In the genomic region with DNA sequence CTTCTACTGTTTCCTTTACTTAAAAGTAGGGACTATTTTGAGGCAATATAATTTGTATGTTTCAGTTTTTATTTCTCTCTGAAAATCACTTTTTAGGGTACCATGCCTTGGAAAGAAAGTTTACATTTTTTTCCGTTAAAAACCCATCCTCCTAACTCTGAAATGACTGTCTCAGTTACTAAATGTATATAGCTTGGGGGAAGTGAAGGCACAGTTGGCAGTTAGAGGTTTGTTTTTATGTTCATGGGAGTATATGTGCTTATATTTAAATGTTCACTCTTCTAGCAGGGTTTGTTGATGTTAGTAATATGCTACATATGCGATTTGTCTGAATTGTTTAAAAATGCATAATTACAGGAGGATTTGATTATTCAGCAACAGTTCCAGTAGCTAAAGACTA, we compare ENCODE assay signal across 12 cellular contexts. TPM values are rescaled to one million over a fixed set of nuclear protein-coding genes. Genes with fewer than 3 reads are reported as not detected.
DNase-seq lines count a peak whose midpoint lies in the region; ATAC-seq and TF ChIP-seq lines count a peak whose summit lies in the region.
"Had no signal": no experiment of that assay in that cellular context is flagged by ENCODE, and none has a peak within 500 bp of the region (broad histone marks: within the 10 kb centered on the region; RNA-seq: fewer than 3 reads in every experiment).

No MANE protein-coding gene starts in this region.

- peaks cover 23% of the 10 kb centered on the region for H3K4me1 ChIP-seq in OCI-LY3 (ENCODE audit: low read length)
- H3K4me1 ChIP-seq: upper lobe of left lung had no signal

- no peaks in the 10 kb centered on the region for H3K9me3 ChIP-seq in OCI-LY3 (ENCODE audit: insufficient read depth, low read length)
- H3K9me3 ChIP-seq: upper lobe of left lung had no signal

- DNase-seq in NOMO-1 treated with DMSO at 0.1 percent for 48 hours (lab: John Stamatoyannopoulos, UW; ENCODE audit: unreplicated experiment) (peak; percentile 42), NOMO-1 treated with dmso at 0.1 percent for 144 hours (lab: John Stamatoyannopoulos, UW; ENCODE audit: unreplicated experiment) (no peak), progenitor cell of endocrine pancreas (ENCODE audit: low spot score, unreplicated experiment) (no peak), sciatic nerve (ENCODE audit: low spot score) (no peak), NCI-H2029 (lab: John Stamatoyannopoulos, UW) (no peak), DMS114 treated with DMSO at 0.1 percent for 48 hours (lab: John Stamatoyannopoulos, UW; ENCODE audit: unreplicated experiment) (no peak)
- DNase-seq: activated T-cell treated with anti-CD3 and anti-CD28 coated beads, Interleukin-2, amount 50 U/mL, for 1 hour; NCI-H1048; NCI-H82; upper lobe of left lung had no signal

- peaks cover 6% of the 10 kb centered on the region for H3K9me3 Mint-ChIP-seq in progenitor cell of endocrine pancreas (ENCODE audit: low read depth)

- H3K4me1 Mint-ChIP-seq in progenitor cell of endocrine pancreas (ENCODE audit: low read depth), result peaks cover 10% of the 10 kb centered on the region

- H3K9ac ChIP-seq in OCI-LY3 (ENCODE audit: low read length), result 0 out of 2 replicates have a peak overlapping the region, but pooled peaks have one; percentile 1

- H3K4me3 Mint-ChIP-seq in progenitor cell of endocrine pancreas (ENCODE audit: low read depth), result no peak overlapping the region

- H3K27ac ChIP-seq in OCI-LY3 (ENCODE audit: low read length), result peak overlapping the region; percentile 20
- H3K27ac ChIP-seq: upper lobe of left lung had no signal

- peak overlapping the region; percentile 52 for H3K4me2 ChIP-seq in OCI-LY3 (ENCODE audit: low read length)

- ATAC-seq in HG02884 (IDR thresholded peaks at IDR 0.05; ENCODE audit: unreplicated experiment) (peak; percentile 51), sciatic nerve (no peak)

- H4K20me1 ChIP-seq in OCI-LY3 (ENCODE audit: insufficient read depth, low read length), result no peaks in the 10 kb centered on the region

- no peaks in the 10 kb centered on the region for H3K27me3 Mint-ChIP-seq in progenitor cell of endocrine pancreas

- peak overlapping the region; percentile 57 for H3K27ac Mint-ChIP-seq in progenitor cell of endocrine pancreas

- H3K79me2 ChIP-seq in OCI-LY3 (ENCODE audit: low read length), result no peaks in the 10 kb centered on the region; the same call in 1 of the 2 replicates

- H2AFZ ChIP-seq in OCI-LY3 (ENCODE audit: low read depth, low read length), result no peak overlapping the region

- no peak overlapping the region for H3K4me3 ChIP-seq in OCI-LY3 (ENCODE audit: low read length)
- H3K4me3 ChIP-seq: upper lobe of left lung had no signal

- peaks cover 11% of the 10 kb centered on the region for H3K36me3 Mint-ChIP-seq in progenitor cell of endocrine pancreas (ENCODE audit: insufficient read depth)

- intact Hi-C loops in sciatic nerve (cut with DNase I), result no loop called here

- no peaks in the 10 kb centered on the region for H3K27me3 ChIP-seq in OCI-LY3 (ENCODE audit: low read depth, low read length)
- H3K27me3 ChIP-seq: upper lobe of left lung had no signal

- no peaks in the 10 kb centered on the region for H3K36me3 ChIP-seq in OCI-LY3 (replicated peaks; ENCODE audit: low read depth, low read length)
- H3K36me3 ChIP-seq: upper lobe of left lung had no signal

- no peak for TF ChIP-seq CTCF in OCI-LY3 (IDR thresholded peaks at IDR 0.05; ENCODE audit: low read depth, low read length)
- no peak for TF ChIP-seq CTCF in progenitor cell of endocrine pancreas (IDR thresholded peaks at IDR 0.05; ENCODE audit: unreplicated experiment)

RNA-seq across cellular contexts. Expression of a gene that starts 31.0 kb away (rescaled TPM):
- total RNA-seq in progenitor cell of endocrine pancreas, result 33.2 and 34.3 TPM in 2 replicates
- total RNA-seq in sciatic nerve, result 20.5 TPM
